25 cellular contexts compared by ENCODE assay signal in the genomic region with DNA sequence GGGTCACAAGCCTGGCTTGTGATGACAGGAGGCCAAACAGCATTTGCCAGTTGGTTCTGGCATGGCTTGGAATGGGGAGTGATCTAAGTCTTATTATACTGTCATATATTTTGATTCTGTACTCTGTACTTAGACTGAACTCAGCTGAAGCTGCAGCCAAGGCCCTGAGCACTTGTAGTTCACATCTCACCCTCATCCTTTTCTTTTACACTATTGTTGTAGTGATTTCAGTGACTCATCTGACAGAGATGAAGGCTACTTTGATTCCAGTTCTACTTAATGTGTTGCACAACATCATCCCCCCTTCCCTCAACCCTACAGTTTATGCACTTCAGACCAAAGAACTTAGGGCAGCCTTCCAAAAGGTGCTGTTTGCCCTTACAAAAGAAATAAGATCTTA. TPM values are rescaled to one million over a fixed set of nuclear protein-coding genes. Genes with fewer than 3 reads are reported as not detected.
DNase-seq lines count a peak whose midpoint lies in the region; TF ChIP-seq lines count a peak whose summit lies in the region.
"Had no signal": no experiment of that assay in that cellular context is flagged by ENCODE, and none has a peak within 500 bp of the region (broad histone marks: within the 10 kb centered on the region; RNA-seq: fewer than 3 reads in every experiment).

No MANE protein-coding gene starts in this region.

- H3K4me3 ChIP-seq in astrocyte of the cerebellum (ENCODE audit: low read depth, low read length) (no peak overlapping the region), fibroblast of villous mesenchyme (ENCODE audit: low read depth, low read length) (no peak overlapping the region), PC-9 (no peak overlapping the region)
- H3K4me3 ChIP-seq: colonic mucosa, GM23338, left ventricle myocardium inferior, mucosa of descending colon, thyroid gland had no signal

- in situ Hi-C loops in astrocyte of the cerebellum (cut with HindIII; ENCODE audit: low sequenced_read_pairs), result no loop called here

- no peaks in the 10 kb centered on the region for H3F3A ChIP-seq in PC-9 (ENCODE audit: insufficient read depth, low read depth)

- intact Hi-C loops in PC-9 (cut with micrococcal nuclease; ENCODE audit: unreplicated experiment), result no loop called here

- POLR2A ChIA-PET in PC-9 (lab: Charles Lee; ENCODE audit: unreplicated experiment), result no interaction called here

- H3K4me2 ChIP-seq in PC-9, result no peak overlapping the region
- H3K4me2 ChIP-seq: GM23338 had no signal

- no peak overlapping the region for H2AFZ ChIP-seq in PC-9
- H2AFZ ChIP-seq: GM23338 had no signal

- CTCF ChIA-PET in PC-9 (lab: Charles Lee), result no interaction called here

- H3K9me2 ChIP-seq in PC-9 (ENCODE audit: insufficient read depth), result no peaks in the 10 kb centered on the region

- no peaks in the 10 kb centered on the region for H3K36me3 ChIP-seq in PC-9 (ENCODE audit: low read depth)
- H3K36me3 ChIP-seq: BE2C, colonic mucosa, left ventricle myocardium inferior, thyroid gland had no signal

- no peak overlapping the region for H3K27ac ChIP-seq in PC-9
- H3K27ac ChIP-seq: colonic mucosa, left ventricle myocardium inferior, thyroid gland, VCaP had no signal

- no peaks in the 10 kb centered on the region for H3K4me1 ChIP-seq in PC-9 (replicated peaks; ENCODE audit: insufficient read depth)
- H3K4me1 ChIP-seq: BE2C, Caco-2, colonic mucosa, left ventricle myocardium inferior, thyroid gland had no signal

- H3K79me2 ChIP-seq in PC-9 (ENCODE audit: low read depth), result no peaks in the 10 kb centered on the region

- no peaks in the 10 kb centered on the region for H3K9me3 ChIP-seq in PC-9 (ENCODE audit: insufficient read depth, low read depth)
- H3K9me3 ChIP-seq: BE2C, colonic mucosa, mucosa of descending colon, thyroid gland had no signal

- no peaks in the 10 kb centered on the region for H3K27me3 ChIP-seq in PC-9 (ENCODE audit: insufficient read depth, low read depth)
- H3K27me3 ChIP-seq: BE2C, colonic mucosa, thyroid gland had no signal

- DNase-seq in HCEC 1CT (peak; percentile 48), astrocyte of the cerebellum (ENCODE audit: low read depth) (peak; percentile 61), fibroblast of villous mesenchyme (ENCODE audit: low read depth) (peak; percentile 20), stromal cell of bone marrow (ENCODE audit: low read depth) (peak; percentile 31), islet precursor cell (no peak), PC-9 (no peak), NCI-H748 treated with DMSO at 0.1 percent for 48 hours (lab: John Stamatoyannopoulos, UW) (no peak)
- DNase-seq: activated CD4-positive, alpha-beta memory T cell treated with anti-CD3 and anti-CD28 coated beads for 36 hours; activated naive CD4-positive, alpha-beta T cell treated with Interleukin-2 at 50 U/mL for 16 hours; activated T-cell treated with anti-CD3 and anti-CD28 coated beads, Interleukin-2, amount 50 U/mL, for 1 hour; anterior cingulate cortex; BE2C; Caco-2; colonic mucosa; left ventricle myocardium inferior; mucosa of descending colon; NCI-H1417; NCI-H524 treated with DMSO at 0.1 percent for 48 hours; Right ventricle myocardium superior; stimulated activated naive CD4-positive, alpha-beta T cell; T-helper 1 cell; thyroid gland had no signal

- BruUV-seq in PC-9 (replicated peaks; lab: Mats Ljungman, UMichigan), result no TSS peak

- no peaks in the 10 kb centered on the region for H4K20me1 ChIP-seq in PC-9 (ENCODE audit: insufficient read depth)

- no peak for TF ChIP-seq CTCF in astrocyte of the cerebellum (IDR thresholded peaks at IDR 0.05; ENCODE audit: low read depth, low read length, missing control alignments)
- no peak for TF ChIP-seq CTCF in fibroblast of villous mesenchyme (IDR thresholded peaks at IDR 0.05; ENCODE audit: insufficient read depth, low read depth, low read length)
- TF ChIP-seq CTCF in PC-9 (conservative IDR thresholded peaks at IDR 0.05), result no peak

RNA-seq across cellular contexts. Expression of a gene that starts 0.8 kb away (rescaled TPM):
- total RNA-seq in fibroblast of villous mesenchyme (not detected in 2 replicates), PC-9 (2021) (not detected in 2 replicates)
- total RNA-seq: Caco-2, colonic mucosa, glomerular endothelial cell, left ventricle myocardium inferior, mucosa of descending colon, Right ventricle myocardium superior, thyroid gland had no signal

RNA-seq across cellular contexts. Expression of a gene that starts 17.0 kb away (rescaled TPM):
- not detected in 2 replicates for total RNA-seq in fibroblast of villous mesenchyme
- not detected in 2 replicates for total RNA-seq in PC-9 (2021)
- total RNA-seq: Caco-2, colonic mucosa, glomerular endothelial cell, GM23338, left ventricle myocardium inferior, mucosa of descending colon, Right ventricle myocardium superior had no signal

RNA-seq across cellular contexts. Expression of a gene that starts 46.1 kb away (rescaled TPM):
- total RNA-seq in fibroblast of villous mesenchyme (under 0.01 TPM in 1 of 2 replicates, not detected in the other), PC-9 (2021) (not detected in 2 replicates)
- total RNA-seq: activated CD4-positive, alpha-beta memory T cell treated with anti-CD3 and anti-CD28 coated beads for 36 hours; Caco-2; colonic mucosa; glomerular endothelial cell; GM23338; left ventricle myocardium inferior; mucosa of descending colon; Right ventricle myocardium superior; thyroid gland had no signal

RNA-seq across cellular contexts. Expression of a gene that starts 47.5 kb away (rescaled TPM):
- total RNA-seq in fibroblast of villous mesenchyme (70.9 and 104 TPM in 2 replicates), PC-9 (2021) (0.81 and 1.9 TPM in 2 replicates)
- total RNA-seq: Caco-2 had no signal

RNA-seq across cellular contexts. Expression of a gene that starts 52.2 kb away (rescaled TPM):
- total RNA-seq in fibroblast of villous mesenchyme (31.2 and 65.2 TPM in 2 replicates), PC-9 (2021) (19.1 and 20.5 TPM in 2 replicates)

Comparison
In these comparisons a context has a peak if more than half of its experiments do, and no peak if none do; other contexts are left out.
1. DNase-seq: peak in HCEC 1CT (single experiment), astrocyte of the cerebellum (single experiment), fibroblast of villous mesenchyme (single experiment) and stromal cell of bone marrow (single experiment); none in islet precursor cell (single experiment), PC-9 (0 of 2) and NCI-H748 treated with DMSO at 0.1 percent for 48 hours (single experiment).